11 cellular contexts compared by ENCODE assay signal in genomic region chr22:36417281-36417686, GRCh38. TPM values are rescaled to one million over a fixed set of nuclear protein-coding genes. Genes with fewer than 3 reads are reported as not detected.
DNase-seq lines count a peak whose midpoint lies in the region; TF ChIP-seq lines count a peak whose summit lies in the region.
"Had no signal": no experiment of that assay in that cellular context is flagged by ENCODE, and none has a peak within 500 bp of the region (broad histone marks: within the 10 kb centered on the region; RNA-seq: fewer than 3 reads in every experiment).

No MANE protein-coding gene starts in this region.

- no peaks in the 10 kb centered on the region for H3K27me3 ChIP-seq in fibroblast of lung (ENCODE audit: control insufficient read depth, insufficient read depth, low read length)
- no peaks in the 10 kb centered on the region for H3K27me3 ChIP-seq in spleen (replicated peaks in 1 of 7)
- H3K27me3 ChIP-seq: gastroesophageal sphincter, testis had no signal

- POLR2A ChIA-PET in RWPE1 (lab: Yijun Ruan, JAX; ENCODE audit: low non-redundant PET) = no interaction called here

- no peaks in the 10 kb centered on the region for H3K27me3 Mint-ChIP-seq in HFFc6 (ENCODE audit: insufficient read depth)
- H3K27me3 Mint-ChIP-seq in endothelial cell (ENCODE audit: unreplicated experiment) = no peaks in the 10 kb centered on the region

- H3K4me1 Mint-ChIP-seq in HFFc6 (ENCODE audit: low read depth) (peaks cover 42% of the 10 kb centered on the region), endothelial cell (ENCODE audit: unreplicated experiment) (peaks cover 5% of the 10 kb centered on the region)

- 53 to 74% (median 67%) methylated on average over 9 of the region's 9 CpGs for WGBS in spleen, 5 donors

- no peak overlapping the region for H3K9ac ChIP-seq in fibroblast of lung (ENCODE audit: insufficient read depth, low read length)

- intact Hi-C loops in spleen (cut with DNase I; ENCODE audit: low total_unique reads) = no loop called here

- H3K9me3 Mint-ChIP-seq in HFFc6 (no peaks in the 10 kb centered on the region), endothelial cell (ENCODE audit: unreplicated experiment) (no peaks in the 10 kb centered on the region)

- no peak for TF ChIP-seq POLR2A in spleen (IDR thresholded peaks at IDR 0.05)

- TF ChIP-seq CTCF in HFFc6 (IDR thresholded peaks at IDR 0.05) = no peak
- TF ChIP-seq CTCF in RWPE1 (conservative IDR thresholded peaks at IDR 0.05; ENCODE audit: low read depth) = no peak
- no peak for TF ChIP-seq CTCF in fibroblast of lung (conservative IDR thresholded peaks at IDR 0.05 in 1 of 2, IDR thresholded peaks at IDR 0.05 in 1 of 2; ENCODE audit: low read depth in 1 of 2, low read length in 2 of 2)
- TF ChIP-seq CTCF in spleen (IDR thresholded peaks at IDR 0.05 in 8 of 11, conservative IDR thresholded peaks at IDR 0.05 in 3 of 11) = no peak
- no peak for TF ChIP-seq CTCF in endothelial cell (IDR thresholded peaks at IDR 0.05; ENCODE audit: unreplicated experiment)

- H3K4me3 Mint-ChIP-seq in HFFc6 (peak overlapping the region; percentile 59), endothelial cell (ENCODE audit: unreplicated experiment) (no peak overlapping the region)

- no peaks in the 10 kb centered on the region for H4K20me1 ChIP-seq in fibroblast of lung (ENCODE audit: control insufficient read depth, extremely low read depth, insufficient read depth, low read length)

- H3K27ac Mint-ChIP-seq in HFFc6 (peak overlapping the region; percentile 87), endothelial cell (ENCODE audit: unreplicated experiment) (no peak overlapping the region)

- no peaks in the 10 kb centered on the region for H3K36me3 Mint-ChIP-seq in HFFc6 (ENCODE audit: low read depth)
- no peaks in the 10 kb centered on the region for H3K36me3 Mint-ChIP-seq in endothelial cell (ENCODE audit: low read depth, unreplicated experiment)

- DNase-seq in HFFc6 = peak; percentile 65
- peak; percentile 44 for DNase-seq in RWPE1 (ENCODE audit: low spot score)
- peak; percentile 38 to 76 for DNase-seq in fibroblast of lung (ENCODE audit: low read depth in 2 of 2)
- DNase-seq in spleen = no peak
- DNase-seq in NCI-H1436 treated with DMSO at 0.1 percent for 48 hours (lab: John Stamatoyannopoulos, UW) = no peak
- no peak for DNase-seq in NCI-H1105 treated with DMSO at 0.1 percent for 48 hours (lab: John Stamatoyannopoulos, UW)
- DNase-seq in middle frontal gyrus (ENCODE audit: extremely low spot score, low spot score) = no peak
- no peak for DNase-seq in endothelial cell (ENCODE audit: low spot score)
- DNase-seq: GF-D8, testis had no signal

- no peak overlapping the region for H3K4me3 ChIP-seq in fibroblast of lung (replicated peaks in 1 of 4; ENCODE audit: control extremely low read depth in 1 of 4, insufficient read depth in 1 of 4, low read depth in 3 of 4, low read length in 4 of 4)
- no peak overlapping the region for H3K4me3 ChIP-seq in spleen
- H3K4me3 ChIP-seq: gastroesophageal sphincter, testis had no signal

- H3K4me2 ChIP-seq in fibroblast of lung (ENCODE audit: extremely low read depth, insufficient read depth, low read length) = peak overlapping the region; percentile 48

- no peaks in the 10 kb centered on the region for H3K9me3 ChIP-seq in fibroblast of lung (ENCODE audit: control insufficient read depth, insufficient read depth, low read depth, low read length)
- H3K9me3 ChIP-seq in spleen = no peaks in the 10 kb centered on the region
- H3K9me3 ChIP-seq: gastroesophageal sphincter, testis had no signal

- H3K27ac ChIP-seq in RWPE1 = peak overlapping the region; percentile 75
- peak overlapping the region; percentile 58 for H3K27ac ChIP-seq in fibroblast of lung (ENCODE audit: insufficient read depth, low read length)
- peak overlapping the region in 5 of 8 donors; percentile 31 to 57 (median 45) for H3K27ac ChIP-seq in spleen
- H3K27ac ChIP-seq: gastroesophageal sphincter, testis had no signal

- CTCF ChIA-PET in RWPE1 (lab: Yijun Ruan, JAX) = no interaction called here

- no peaks in the 10 kb centered on the region for H3K79me2 ChIP-seq in fibroblast of lung (ENCODE audit: control insufficient read depth, insufficient read depth, low read length)

- H2AFZ ChIP-seq in fibroblast of lung (ENCODE audit: low read length) = peak overlapping the region; percentile 65

- H3K36me3 ChIP-seq in fibroblast of lung (ENCODE audit: control insufficient read depth, insufficient read depth, low read length) = no peaks in the 10 kb centered on the region
- H3K36me3 ChIP-seq in spleen = no peaks in the 10 kb centered on the region
- H3K36me3 ChIP-seq: gastroesophageal sphincter had no signal

- H3K4me1 ChIP-seq in fibroblast of lung (ENCODE audit: control insufficient read depth, extremely low read depth, insufficient read depth, low read length) (peaks cover 15% of the 10 kb centered on the region), spleen (peaks cover 14 to 60% (median 45%) of the 10 kb centered on the region in 6 donors)
- H3K4me1 ChIP-seq: testis had no signal

RNA-seq across cellular contexts. Expression of gene MYH9, which starts 29.5 kb away (rescaled TPM):
- total RNA-seq in HFFc6 (2021; fragmentation: NEBNext Ultra II Directional; extraction: Animal tissue kit (Norgen Biotek cat#: 25700)) = 1,000 to 10,000 TPM in 2 of 6 experiments, 100 to 1,000 TPM in 4; 881 to 1,084 (median 937) TPM
- total RNA-seq in fibroblast of lung (562 and 796 TPM in 2 replicates), spleen (1,000 to 10,000 TPM in 4 of 7 donors, 100 to 1,000 TPM in 3; 575 to 1,376 (median 1,013) TPM), endothelial cell (ENCODE audit: unreplicated experiment) (931 TPM)
- polyA plus RNA-seq in fibroblast of lung (413 and 677 TPM in 2 replicates), spleen (100 to 1,000 TPM in 1 of 3 donors, 10 to 100 TPM in 2; 59.8 to 166 (median 71.1) TPM)
- polyA plus RNA-seq in fibroblast of lung (2012) = 611 and 1,244 TPM in 2 replicates
- polyA minus RNA-seq in fibroblast of lung (ENCODE audit: low replicate concordance) = 1,141 and 2,569 TPM in 2 replicates

Comparison
In these comparisons a context has a peak if more than half of its experiments do, and no peak if none do; other contexts are left out.
1. DNase-seq: peak in HFFc6 (single experiment), RWPE1 (single experiment) and fibroblast of lung (2 of 2); none in spleen (single experiment), NCI-H1436 treated with DMSO at 0.1 percent for 48 hours (single experiment), NCI-H1105 treated with DMSO at 0.1 percent for 48 hours (single experiment), middle frontal gyrus (single experiment) and endothelial cell (single experiment).
2. Peak in every context shown above with its lines, with median percentiles within 50 percentile points of each other: H3K27ac ChIP-seq.